Comparison of ENCODE assay signal across 13 cellular contexts in genomic region chr9:127538849-127539258, GRCh38.
DNase-seq lines count a peak whose midpoint lies in the region; ATAC-seq lines count a peak whose summit lies in the region.
"Had no signal": no experiment of that assay in that cellular context is flagged by ENCODE, and none has a peak within 500 bp of the region (broad histone marks: within the 10 kb centered on the region; RNA-seq: fewer than 3 reads in every experiment).

No MANE protein-coding gene starts in this region.

- no peak overlapping the region for H4K8ac ChIP-seq in trophoblast cell (ENCODE audit: low read depth, low read length)

- H3K27me3 ChIP-seq in SJSA1 (replicated peaks): no peaks in the 10 kb centered on the region
- H3K27me3 ChIP-seq in trophoblast cell (ENCODE audit: insufficient read depth, low read length): no peaks in the 10 kb centered on the region
- H3K27me3 ChIP-seq: cardiac muscle cell had no signal

- H3K36me3 ChIP-seq in SJSA1: peaks cover 73% of the 10 kb centered on the region
- H3K36me3 ChIP-seq in trophoblast cell (ENCODE audit: control insufficient read depth in 1 of 2, insufficient read depth in 2 of 2, low read length in 2 of 2): peaks cover 25% of the 10 kb centered on the region in 2 experiments
- H3K36me3 ChIP-seq: cardiac muscle cell had no signal

- no peak overlapping the region for H3K23ac ChIP-seq in trophoblast cell (ENCODE audit: low read length)

- H4K91ac ChIP-seq in trophoblast cell (ENCODE audit: low read depth, low read length): peak overlapping the region; percentile 73

- peaks cover 17% of the 10 kb centered on the region for H3K79me2 ChIP-seq in trophoblast cell (ENCODE audit: control insufficient read depth, insufficient read depth, low read length, poor library complexity)

- H3K27ac ChIP-seq in SJSA1: peak overlapping the region; percentile 68
- H3K27ac ChIP-seq in epithelial cell of prostate: peak overlapping the region; percentile 82
- H3K27ac ChIP-seq in trophoblast cell (ENCODE audit: low read depth, low read length): peak overlapping the region; percentile 49
- H3K27ac ChIP-seq: cardiac muscle cell had no signal

- peak overlapping the region; percentile 43 for H2BK120ac ChIP-seq in trophoblast cell (ENCODE audit: insufficient read depth, low read length, poor library complexity)

- no peak overlapping the region for H2AK5ac ChIP-seq in trophoblast cell (ENCODE audit: low read length)

- H3K79me1 ChIP-seq in trophoblast cell (ENCODE audit: low read length): peaks cover 32% of the 10 kb centered on the region

- no CpG with 5 or more reads among the region's 4 CpGs for WGBS in trophoblast cell (ENCODE audit: extremely low coverage, insufficient coverage, insufficient read length)

- DNase-seq in AG08395 (ENCODE audit: low spot score) (peak; percentile 69), SJSA1 (ENCODE audit: low read depth in 1 of 2, low spot score in 2 of 2) (peak in 1 of 2 experiments; percentile 51), epithelial cell of prostate (ENCODE audit: low read depth, low spot score) (no peak), trophoblast cell (peak in 1 of 2 donors; percentile 49), SIG-M5 (lab: John Stamatoyannopoulos, UW) (no peak), ACHN (no peak), NCI-H1694 treated with DMSO at 0.1 percent for 48 hours (lab: John Stamatoyannopoulos, UW) (no peak)
- DNase-seq: activated CD4-positive, CD25-positive, alpha-beta regulatory T cell; KG1; nephron progenitor cell had no signal

- H3K4me2 ChIP-seq in trophoblast cell (ENCODE audit: low read length): no peak overlapping the region

- no peak for ATAC-seq in HG03159 (IDR thresholded peaks at IDR 0.05; ENCODE audit: unreplicated experiment)
- ATAC-seq: esophagus mucosa had no signal

- H3K4me1 ChIP-seq in SJSA1 (replicated peaks) (peaks cover 96% of the 10 kb centered on the region), trophoblast cell (ENCODE audit: control insufficient read depth in 1 of 2, insufficient read depth in 2 of 2, low read length in 2 of 2) (peaks cover 31 to 37% of the 10 kb centered on the region in 2 experiments)

- peak overlapping the region; percentile 4 for H3K18ac ChIP-seq in trophoblast cell (ENCODE audit: low read length)

- no peak overlapping the region for H2BK5ac ChIP-seq in trophoblast cell (ENCODE audit: low read depth, low read length, poor library complexity)

- peak overlapping the region; percentile 19 for H3K4ac ChIP-seq in trophoblast cell (ENCODE audit: low read depth, low read length)

- in situ Hi-C loops in ACHN (cut with HindIII; ENCODE audit: low pct_ligation_motif_present, low pct_unique_long_range_greater_than_20kb, low sequenced_read_pairs): no loop called here

- H4K12ac ChIP-seq in trophoblast cell (ENCODE audit: low read depth, low read length): no peak overlapping the region

- no peak overlapping the region for H2BK12ac ChIP-seq in trophoblast cell (ENCODE audit: low read length)

- H3K9me3 ChIP-seq in SJSA1 (replicated peaks) (no peaks in the 10 kb centered on the region), trophoblast cell (ENCODE audit: insufficient read depth, low read depth, low read length) (no peaks in the 10 kb centered on the region)

- H2AFZ ChIP-seq in trophoblast cell (ENCODE audit: insufficient read depth, low read length, poor library complexity): no peak overlapping the region

- no peak overlapping the region for H3K14ac ChIP-seq in trophoblast cell (ENCODE audit: low read length)

- H3K9ac ChIP-seq in trophoblast cell (ENCODE audit: low read length): no peak overlapping the region

- H3K4me3 ChIP-seq in SJSA1 (no peak overlapping the region), trophoblast cell (ENCODE audit: low read depth, low read length) (no peak overlapping the region)
- H3K4me3 ChIP-seq: cardiac muscle cell had no signal
